ENCODE assay signal across 13 cellular contexts in the genomic region with DNA sequence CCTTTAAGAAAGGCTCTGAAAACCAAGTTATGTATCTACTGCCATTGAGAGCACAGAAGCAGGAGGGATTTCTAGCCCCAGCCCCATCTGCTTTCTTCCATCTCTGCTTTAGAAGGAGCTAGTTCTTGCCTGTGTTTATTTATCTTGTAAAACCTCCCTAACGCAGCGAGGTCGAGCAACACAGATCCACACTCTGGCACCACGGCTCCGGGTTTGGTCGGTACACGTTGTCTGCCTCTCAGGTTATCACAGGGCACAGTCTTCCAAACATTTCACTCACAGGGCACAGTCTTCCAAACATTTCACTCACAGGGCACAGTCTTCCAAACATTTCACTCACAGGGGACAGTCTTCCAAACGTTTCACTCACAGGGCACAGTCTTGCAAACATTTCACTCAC.
"Had no signal": no experiment of that assay in that cellular context is flagged by ENCODE, and none has a peak within 500 bp of the region (broad histone marks: within the 10 kb centered on the region; RNA-seq: fewer than 3 reads in every experiment).

No MANE protein-coding gene starts in this region.

- H3K27me3 Mint-ChIP-seq: dendritic cell treated with granulocyte-macrophage colony-stimulating factor and Interleukin-4, amounts not matched to agents 40 ng/mL and 50 ng/mL, for 4 days had no signal

- H3K9me3 ChIP-seq: adrenal gland had no signal

- H3K27me3 ChIP-seq: adrenal gland had no signal

- ATAC-seq: activated CD4-positive, alpha-beta T cell treated with anti-CD3 and anti-CD28 coated beads for 36 hours; activated T-cell treated with anti-CD3 and anti-CD28 coated beads, Interleukin-2, amount 50 U/mL, for 4 hours; natural killer cell had no signal

- H3K36me3 ChIP-seq: adrenal gland had no signal

- DNase-seq: activated CD4-positive, alpha-beta memory T cell treated with anti-CD3 and anti-CD28 coated beads for 36 hours; activated CD4-positive, alpha-beta T cell treated with anti-CD3 and anti-CD28 coated beads for 36 hours; activated effector memory CD4-positive, alpha-beta T cell treated with Interleukin-2 at 50 U/mL for 16 hours; activated T-cell treated with anti-CD3 and anti-CD28 coated beads, Interleukin-2, amount 50 U/mL, for 4 hours; adrenal gland; central memory CD4-positive, alpha-beta T cell; effector memory CD4-positive, alpha-beta T cell; mesendoderm; natural killer cell had no signal

- H3K27ac Mint-ChIP-seq: activated CD4-positive, alpha-beta memory T cell treated with anti-CD3 and anti-CD28 coated beads for 36 hours; activated CD4-positive, alpha-beta T cell treated with anti-CD3 and anti-CD28 coated beads for 36 hours; activated naive CD4-positive, alpha-beta T cell treated with anti-CD3 and anti-CD28 coated beads, Interleukin-2, amount 50 U/mL, for 24 hours; dendritic cell treated with granulocyte-macrophage colony-stimulating factor and Interleukin-4, amounts not matched to agents 40 ng/mL and 50 ng/mL, for 4 days; natural killer cell; stimulated activated effector memory CD8-positive, alpha-beta T cell treated with anti-CD3 and anti-CD28 coated beads, Interleukin-12 subunit alpha, Interleukin-12 subunit beta, amount 100 ng/mL, for 72 hours; T-helper 1 cell treated with Interleukin-12 subunit alpha and Interleukin-12 subunit beta and Interleukin-4 antibody, amounts not matched to agents 30 μg/mL and 1 μg/mL, for 36 hours had no signal

- H3K4me1 Mint-ChIP-seq: activated CD4-positive, alpha-beta T cell treated with anti-CD3 and anti-CD28 coated beads for 36 hours; activated naive CD4-positive, alpha-beta T cell treated with anti-CD3 and anti-CD28 coated beads, Interleukin-2, amount 50 U/mL, for 24 hours; natural killer cell; stimulated activated effector memory CD8-positive, alpha-beta T cell treated with anti-CD3 and anti-CD28 coated beads, Interleukin-12 subunit alpha, Interleukin-12 subunit beta, amount 100 ng/mL, for 72 hours had no signal

- H3K4me3 ChIP-seq: adrenal gland had no signal

- H3K36me3 Mint-ChIP-seq: activated CD4-positive, alpha-beta memory T cell treated with anti-CD3 and anti-CD28 coated beads for 36 hours; natural killer cell; stimulated activated effector memory CD8-positive, alpha-beta T cell treated with anti-CD3 and anti-CD28 coated beads, Interleukin-12 subunit alpha, Interleukin-12 subunit beta, amount 100 ng/mL, for 72 hours had no signal

- H3K4me1 ChIP-seq: adrenal gland had no signal

- H3K9me3 Mint-ChIP-seq: activated CD4-positive, alpha-beta memory T cell treated with anti-CD3 and anti-CD28 coated beads for 36 hours; activated T-cell treated with anti-CD3 and anti-CD28 coated beads, Interleukin-2, amount 50 U/mL, for 4 hours; dendritic cell treated with granulocyte-macrophage colony-stimulating factor and Interleukin-4, amounts not matched to agents 40 ng/mL and 50 ng/mL, for 4 days; natural killer cell; stimulated activated effector memory CD8-positive, alpha-beta T cell treated with anti-CD3 and anti-CD28 coated beads, Interleukin-12 subunit alpha, Interleukin-12 subunit beta, amount 100 ng/mL, for 72 hours; T-helper 1 cell treated with Interleukin-12 subunit alpha and Interleukin-12 subunit beta and Interleukin-4 antibody, amounts not matched to agents 30 μg/mL and 1 μg/mL, for 36 hours had no signal

- H3K4me3 Mint-ChIP-seq: activated CD4-positive, alpha-beta memory T cell treated with anti-CD3 and anti-CD28 coated beads for 36 hours; activated CD4-positive, alpha-beta T cell treated with anti-CD3 and anti-CD28 coated beads for 36 hours; activated naive CD4-positive, alpha-beta T cell treated with anti-CD3 and anti-CD28 coated beads, Interleukin-2, amount 50 U/mL, for 24 hours; activated T-cell treated with anti-CD3 and anti-CD28 coated beads, Interleukin-2, amount 50 U/mL, for 4 hours; dendritic cell treated with granulocyte-macrophage colony-stimulating factor and Interleukin-4, amounts not matched to agents 40 ng/mL and 50 ng/mL, for 4 days; natural killer cell; stimulated activated effector memory CD8-positive, alpha-beta T cell treated with anti-CD3 and anti-CD28 coated beads, Interleukin-12 subunit alpha, Interleukin-12 subunit beta, amount 100 ng/mL, for 72 hours; T-helper 1 cell treated with Interleukin-12 subunit alpha and Interleukin-12 subunit beta and Interleukin-4 antibody, amounts not matched to agents 30 μg/mL and 1 μg/mL, for 36 hours had no signal

- H3K27ac ChIP-seq: adrenal gland had no signal
